ENCODE assay signal across 9 cellular contexts in the genomic region with DNA sequence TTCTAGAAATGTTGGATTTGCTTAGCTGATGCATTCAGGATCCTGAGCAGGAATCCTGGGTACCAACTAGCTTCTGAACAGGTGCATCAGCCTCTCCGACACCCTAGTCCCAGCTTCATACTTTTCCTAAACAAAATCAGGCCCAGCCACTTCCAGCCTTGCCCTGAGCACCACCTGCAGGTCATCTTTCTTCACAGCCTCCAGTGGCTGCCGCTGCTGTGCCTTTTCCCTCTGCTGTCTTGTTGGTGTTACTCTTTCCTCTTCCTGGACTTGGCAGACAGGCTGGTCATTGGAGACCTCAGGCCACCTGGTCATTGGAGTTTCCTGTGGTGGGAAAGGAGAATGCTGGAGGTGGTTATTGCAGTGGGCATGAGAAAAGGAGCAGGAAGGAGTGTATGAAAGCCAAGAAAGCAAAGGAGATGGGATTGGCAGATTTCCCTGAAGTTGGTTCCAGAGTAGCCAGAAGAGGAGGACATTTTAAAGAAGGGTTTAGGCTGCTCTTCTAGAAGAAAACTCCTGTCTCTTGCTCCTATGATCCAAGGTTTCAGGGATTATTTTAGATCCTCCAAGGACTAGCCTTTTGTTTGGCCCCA. TPM values are rescaled to one million over a fixed set of nuclear protein-coding genes. Genes with fewer than 3 reads are reported as not detected.
DNase-seq lines count a peak whose midpoint lies in the region; ATAC-seq and TF ChIP-seq lines count a peak whose summit lies in the region.
"Had no signal": no experiment of that assay in that cellular context is flagged by ENCODE, and none has a peak within 500 bp of the region (broad histone marks: within the 10 kb centered on the region; RNA-seq: fewer than 3 reads in every experiment).

No MANE protein-coding gene starts in this region.

- H3K27me3 ChIP-seq in adipocyte (replicated peaks; ENCODE audit: control insufficient read depth, insufficient read depth, low read length) (no peaks in the 10 kb centered on the region), upper lobe of left lung (no peaks in the 10 kb centered on the region)
- H3K27me3 ChIP-seq in CD4-positive, alpha-beta memory T cell (ENCODE audit: insufficient read depth, low read length), result no peaks in the 10 kb centered on the region

- no peaks in the 10 kb centered on the region for H3K9me3 Mint-ChIP-seq in CD4-positive, alpha-beta memory T cell
- H3K9me3 Mint-ChIP-seq: CD4-positive, CD25-positive, alpha-beta regulatory T cell had no signal

- CTCF ChIA-PET in CD4-positive, alpha-beta memory T cell (lab: Charles Lee; ENCODE audit: partially characterized antibody), result interaction anchor here (0.8 to 14.4 kb wide), 4 partner anchors 8 to 178 kb away, joined by 3 to 549 read pairs (median 5); a partner anchor contains a TSS

- peak overlapping the region in 1 of 8 donors; percentile 62 for H3K4me3 Mint-ChIP-seq in CD4-positive, alpha-beta memory T cell
- H3K4me3 Mint-ChIP-seq: CD4-positive, CD25-positive, alpha-beta regulatory T cell had no signal

- H3K27ac Mint-ChIP-seq in CD4-positive, alpha-beta memory T cell, result peak overlapping the region in 3 of 7 donors; percentile 6 to 36 (median 18)

- no peaks in the 10 kb centered on the region for H3K27me3 Mint-ChIP-seq in CD4-positive, alpha-beta memory T cell
- H3K27me3 Mint-ChIP-seq: CD4-positive, CD25-positive, alpha-beta regulatory T cell had no signal

- peak; percentile 22 for DNase-seq in NCI-H748 (lab: John Stamatoyannopoulos, UW; ENCODE audit: unreplicated experiment)
- no peak for DNase-seq in NCI-H748 treated with DMSO at 0.1 percent for 48 hours (lab: John Stamatoyannopoulos, UW)
- peak; percentile 27 for DNase-seq in NB4 (ENCODE audit: low read depth)
- DNase-seq in adipocyte (ENCODE audit: low read depth), result peak; percentile 47
- peak; percentile 5 for DNase-seq in iPS DF 4.7 (ENCODE audit: extremely low read depth, low spot score)
- peak in 1 of 2 donors; percentile 47 for DNase-seq in upper lobe of left lung
- no peak for DNase-seq in CD4-positive, alpha-beta memory T cell

- peaks cover 35% of the 10 kb centered on the region for H3K36me3 ChIP-seq in adipocyte (ENCODE audit: control insufficient read depth, insufficient read depth, low read length, severe bottlenecking)
- H3K36me3 ChIP-seq in upper lobe of left lung, result peaks cover 0 to 62% (median 24%) of the 10 kb centered on the region in 4 donors
- H3K36me3 ChIP-seq in CD4-positive, alpha-beta memory T cell (ENCODE audit: insufficient read depth, low read length), result peaks cover 16% of the 10 kb centered on the region

- no peaks in the 10 kb centered on the region for H3K9me3 ChIP-seq in adipocyte (ENCODE audit: control insufficient read depth, low read length)
- H3K9me3 ChIP-seq in upper lobe of left lung, result no peaks in the 10 kb centered on the region
- no peaks in the 10 kb centered on the region for H3K9me3 ChIP-seq in CD4-positive, alpha-beta memory T cell (ENCODE audit: control insufficient read depth in 1 of 2, low read length in 2 of 2)

- POLR2A ChIA-PET in CD4-positive, alpha-beta memory T cell (lab: Charles Lee; ENCODE audit: partially characterized antibody), result interaction anchor here (0.8 kb wide), 1 partner anchor 117 kb away, joined by 3 read pairs; no protein-coding TSS in a partner anchor

- no peak overlapping the region for H3K27ac ChIP-seq in upper lobe of left lung
- no peak overlapping the region for H3K27ac ChIP-seq in CD4-positive, alpha-beta memory T cell (ENCODE audit: low read depth, low read length)

- peaks cover 16% of the 10 kb centered on the region for H3K4me1 ChIP-seq in adipocyte (ENCODE audit: control insufficient read depth, insufficient read depth, low read length)
- peaks cover 0 to 4% (median 0%) of the 10 kb centered on the region in 4 donors for H3K4me1 ChIP-seq in upper lobe of left lung
- H3K4me1 ChIP-seq in CD4-positive, alpha-beta memory T cell (ENCODE audit: insufficient read depth, low read length), result no peaks in the 10 kb centered on the region

- WGBS in upper lobe of left lung, 2 donors, result 47 to 69% methylated on average over 2 of the region's 2 CpGs

- TF ChIP-seq EP300 in upper lobe of left lung (IDR thresholded peaks at IDR 0.05), result no peak

- no peak for TF ChIP-seq POLR2A in NB4 (IDR thresholded peaks at IDR 0.05; ENCODE audit: extremely low read depth, insufficient read length)
- no peak for TF ChIP-seq POLR2A in upper lobe of left lung (IDR thresholded peaks at IDR 0.05)

- intact Hi-C loops in CD4-positive, alpha-beta memory T cell (cut with micrococcal nuclease), result no loop called here

- H3K36me3 Mint-ChIP-seq in CD4-positive, alpha-beta memory T cell, result peaks cover 17 to 53% of the 10 kb centered on the region in 2 donors

- H3K4me3 ChIP-seq in NB4 (ENCODE audit: low read depth, low read length), result no peak overlapping the region
- no peak overlapping the region for H3K4me3 ChIP-seq in adipocyte (ENCODE audit: low read length)
- H3K4me3 ChIP-seq in upper lobe of left lung, result no peak overlapping the region
- no peak overlapping the region for H3K4me3 ChIP-seq in CD4-positive, alpha-beta memory T cell (ENCODE audit: low read length in 2 of 2)

- no peak overlapping the region for H3K9ac ChIP-seq in adipocyte (ENCODE audit: low read length)

- H3K4me1 Mint-ChIP-seq in CD4-positive, alpha-beta memory T cell, result peaks cover 0 to 2% (median under 1%) of the 10 kb centered on the region in 4 donors

- TF ChIP-seq CTCF in NB4 (IDR thresholded peaks at IDR 0.05; ENCODE audit: low read depth, low read length), result peak; percentile 25
- peak; percentile 20 to 73 (median 41) for TF ChIP-seq CTCF in upper lobe of left lung (IDR thresholded peaks at IDR 0.05)

- ATAC-seq in upper lobe of left lung (ENCODE audit: low FRiP score in 2 of 2) (peak in 1 of 2 donors; percentile 69), HG02678 (IDR thresholded peaks at IDR 0.05; ENCODE audit: unreplicated experiment) (no peak)

RNA-seq across cellular contexts. Expression of a gene that starts 48.2 kb away (rescaled TPM):
- 10 to 100 TPM; 31.2 to 67.6 (median 41.2) TPM for total RNA-seq in upper lobe of left lung
- total RNA-seq in CD4-positive, alpha-beta memory T cell, result 100 to 1,000 TPM; 146 to 147 TPM
- 10 to 100 TPM in 1 of 2 donors, 1 to 10 TPM in 1; 6.6 to 25.2 TPM for polyA plus RNA-seq in CD4-positive, alpha-beta memory T cell

Comparison
In these comparisons a context has a peak if more than half of its experiments do, and no peak if none do; other contexts are left out.
1. DNase-seq: peak in NCI-H748 (single experiment), NB4 (single experiment), adipocyte (single experiment) and iPS DF 4.7 (single experiment); none in NCI-H748 treated with DMSO at 0.1 percent for 48 hours (single experiment) and CD4-positive, alpha-beta memory T cell (0 of 5).